ENCODE assay signal across 9 cellular contexts in genomic region chr18:45416168-45416567, GRCh38.
DNase-seq lines count a peak whose midpoint lies in the region; ATAC-seq, FAIRE-seq and TF ChIP-seq lines count a peak whose summit lies in the region.
"Had no signal": no experiment of that assay in that cellular context is flagged by ENCODE, and none has a peak within 500 bp of the region (broad histone marks: within the 10 kb centered on the region; RNA-seq: fewer than 3 reads in every experiment).

No MANE protein-coding gene starts in this region.

- DNase-seq in DMS53 (lab: John Stamatoyannopoulos, UW) = peak; percentile 91
- peak; percentile 88 for DNase-seq in NCI-H146 treated with DMSO at 0.1 percent for 48 hours (lab: John Stamatoyannopoulos, UW; ENCODE audit: unreplicated experiment)
- DNase-seq in adipocyte (ENCODE audit: low read depth) = peak; percentile 51
- peak; percentile 0 for DNase-seq in midbrain (lab: John Stamatoyannopoulos, UW)
- DNase-seq in hepatic stellate cell (ENCODE audit: low spot score) = no peak
- no peak for DNase-seq in HepG2 (ENCODE audit: low spot score)
- DNase-seq in stimulated activated naive CD8-positive, alpha-beta T cell treated with anti-CD3 and anti-CD28 coated beads, Interleukin-15, Interleukin-2, amounts not matched to agents 100 U/mL and 50 U/mL, for 24 hours = no peak

- TF ChIP-seq POLR2A in HepG2 (IDR thresholded peaks at IDR 0.05; ENCODE audit: insufficient read depth in 1 of 2, low read depth in 2 of 2, low read length in 2 of 2) = no peak

- no peak overlapping the region for H3K4me2 ChIP-seq in HepG2 (ENCODE audit: low read depth, low read length)

- H3K27ac ChIP-seq in HepG2 (ENCODE audit: extremely low read length, insufficient read depth, low read length) = no peak overlapping the region

- in situ Hi-C loops in HepG2 (cut with HindIII; ENCODE audit: extremely low pct_ligation_motif_present, low pct_unique_long_range_greater_than_20kb) = no loop called here

- H3K79me2 ChIP-seq in HepG2 (ENCODE audit: insufficient read depth, low read length) = no peaks in the 10 kb centered on the region

- TF ChIP-seq CTCF in HepG2 (CRISPR knock-in tag; IDR thresholded peaks at IDR 0.05) = no peak

- intact Hi-C loops in HepG2 (cut with micrococcal nuclease; ENCODE audit: unreplicated experiment) = no loop called here

- H3K36me3 ChIP-seq in adipocyte (ENCODE audit: control insufficient read depth, insufficient read depth, low read length, severe bottlenecking) = no peaks in the 10 kb centered on the region
- H3K36me3 ChIP-seq in HepG2 (replicated peaks in 1 of 2; ENCODE audit: control insufficient read depth in 1 of 2, insufficient read depth in 2 of 2, low read length in 2 of 2) = no peaks in the 10 kb centered on the region

- FAIRE-seq in HepG2 (lab: Jason Lieb, UNC) = no peak
- FAIRE-seq: endothelial cell of umbilical vein had no signal

- POLR2A ChIA-PET in HepG2 (lab: Yijun Ruan, JAX) = no interaction called here

- H2AFZ ChIP-seq in HepG2 (ENCODE audit: low read length) = no peak overlapping the region

- no peak for TF ChIP-seq RAD21 in HepG2 (CRISPR knock-in tag; IDR thresholded peaks at IDR 0.05)

- no peaks in the 10 kb centered on the region for H3K27me3 ChIP-seq in adipocyte (replicated peaks; ENCODE audit: control insufficient read depth, insufficient read depth, low read length)
- H3K27me3 ChIP-seq in HepG2 (ENCODE audit: control insufficient read depth in 1 of 2, insufficient read depth in 2 of 2, low read length in 2 of 2) = no peaks in the 10 kb centered on the region

- H3K4me3 ChIP-seq in adipocyte (ENCODE audit: low read length) (no peak overlapping the region), HepG2 (replicated peaks in 1 of 3; ENCODE audit: insufficient read depth in 1 of 3, low read depth in 2 of 3, low read length in 3 of 3) (no peak overlapping the region)

- 22% methylated on average over 5 of the region's 5 CpGs for WGBS in HepG2 (ENCODE audit: low lambda C conversion rate)

- BruUV-seq in HepG2 (replicated peaks; lab: Mats Ljungman, UMichigan) = no TSS peak

- H3K4me1 ChIP-seq in adipocyte (ENCODE audit: control insufficient read depth, insufficient read depth, low read length) = peaks cover 38% of the 10 kb centered on the region
- H3K4me1 ChIP-seq in HepG2 (ENCODE audit: insufficient read depth, low read length) = no peaks in the 10 kb centered on the region

- ATAC-seq in HG02938 (IDR thresholded peaks at IDR 0.05; ENCODE audit: unreplicated experiment) (no peak), HepG2 (no peak)
- no peak for ATAC-seq in stimulated activated naive CD8-positive, alpha-beta T cell treated with anti-CD3 and anti-CD28 coated beads, Interleukin-15, Interleukin-2, amounts not matched to agents 100 U/mL and 50 U/mL, for 24 hours

- no peaks in the 10 kb centered on the region for H3K9me3 ChIP-seq in adipocyte (ENCODE audit: control insufficient read depth, low read length)
- H3K9me3 ChIP-seq in HepG2 (ENCODE audit: low read length) = no peaks in the 10 kb centered on the region

- CTCF ChIA-PET in HepG2 (lab: Yijun Ruan, JAX; ENCODE audit: low intra/inter-chr PET ratio, low total read pairs) = no interaction called here

- H3K9ac ChIP-seq in adipocyte (ENCODE audit: low read length) (no peak overlapping the region), HepG2 (ENCODE audit: insufficient read depth, low read depth, low read length) (no peak overlapping the region)

- TF ChIP-seq EP300 in HepG2 (IDR thresholded peaks at IDR 0.05; ENCODE audit: low read depth in 2 of 2, low read length in 2 of 2) = no peak
- no peak for TF ChIP-seq EP300 in HepG2 (CRISPR knock-in tag; IDR thresholded peaks at IDR 0.05; ENCODE audit: borderline replicate concordance)

- H4K20me1 ChIP-seq in HepG2 (ENCODE audit: insufficient read depth, low read length) = no peaks in the 10 kb centered on the region

TF ChIP-seq in HepG2, 621 proteins besides CTCF, POLR2A, EP300 and RAD21:
- no peak for TF ChIP-seq ZNF770 (CRISPR knock-in tag; IDR thresholded peaks at IDR 0.05)

Comparison
In these comparisons a context has a peak if more than half of its experiments do, and no peak if none do; other contexts are left out.
1. DNase-seq: peak in DMS53 (single experiment), NCI-H146 treated with DMSO at 0.1 percent for 48 hours (single experiment), adipocyte (single experiment) and midbrain (single experiment); none in hepatic stellate cell (single experiment), HepG2 (single experiment) and stimulated activated naive CD8-positive, alpha-beta T cell treated with anti-CD3 and anti-CD28 coated beads, Interleukin-15, Interleukin-2, amounts not matched to agents 100 U/mL and 50 U/mL, for 24 hours (single experiment).